ENCODE assay signal across 9 cellular contexts in genomic region chr18:58241877-58242276, GRCh38.
DNase-seq lines count a peak whose midpoint lies in the region; ATAC-seq, FAIRE-seq and TF ChIP-seq lines count a peak whose summit lies in the region.
"Had no signal": no experiment of that assay in that cellular context is flagged by ENCODE, and none has a peak within 500 bp of the region (broad histone marks: within the 10 kb centered on the region; RNA-seq: fewer than 3 reads in every experiment).

No MANE protein-coding gene starts in this region.

- no peak overlapping the region for H3K4ac ChIP-seq in neuronal stem cell (ENCODE audit: low read length)

- no peak overlapping the region for H2BK15ac ChIP-seq in neuronal stem cell (ENCODE audit: low read length)

- H3K36me3 ChIP-seq in pancreas = no peaks in the 10 kb centered on the region
- no peaks in the 10 kb centered on the region for H3K36me3 ChIP-seq in neuronal stem cell (replicated peaks in 1 of 2; ENCODE audit: control insufficient read depth in 2 of 2, insufficient read depth in 2 of 2, low read length in 2 of 2)

- DNase-seq in GM04504 (ENCODE audit: low read depth) (peak; percentile 60), NCI-H226 (peak; percentile 40), dermis blood vessel endothelial cell (peak; percentile 55), pancreas (peak in 3 of 6 donors; percentile 44 to 56 (median 53)), neuronal stem cell (ENCODE audit: low spot score) (no peak)
- no peak for DNase-seq in activated CD4-positive, alpha-beta T cell treated with anti-CD3 and anti-CD28 coated beads for 48 hours
- DNase-seq in activated CD4-positive, alpha-beta T cell treated with anti-CD3 and anti-CD28 coated beads, Interleukin-2, amount 50 U/mL, for 48 hours = no peak
- DNase-seq: activated CD4-positive, CD25-positive, alpha-beta regulatory T cell had no signal

- H3K9ac ChIP-seq in neuronal stem cell (ENCODE audit: low read depth, low read length, poor library complexity) = no peak overlapping the region

- H3K4me3 ChIP-seq in pancreas = no peak overlapping the region
- no peak overlapping the region for H3K4me3 ChIP-seq in neuronal stem cell (ENCODE audit: low read length in 2 of 2)

- WGBS in pancreas, 2 donors = 21 to 26% methylated on average over 6 of the region's 6 CpGs
- no CpG with 5 or more reads among the region's 6 CpGs for WGBS in neuronal stem cell (ENCODE audit: extremely low coverage in 2 of 2, insufficient read length in 2 of 2, insufficient replicate concordance in 1 of 2), 2 donors

- no peak overlapping the region for H4K91ac ChIP-seq in neuronal stem cell (ENCODE audit: low read depth, low read length, poor library complexity)

- no peak overlapping the region for H4K8ac ChIP-seq in neuronal stem cell (ENCODE audit: low read depth, low read length)

- H3K4me1 ChIP-seq in pancreas (peaks cover 0 to 3% (median 0%) of the 10 kb centered on the region in 3 donors), neuronal stem cell (ENCODE audit: control insufficient read depth in 2 of 2, insufficient read depth in 1 of 2, low read depth in 1 of 2, low read length in 2 of 2) (peaks cover 4 to 5% of the 10 kb centered on the region in 2 donors)

- no peak overlapping the region for H3K14ac ChIP-seq in neuronal stem cell (ENCODE audit: low read length)

- no peak for FAIRE-seq in pancreas (lab: Jason Lieb, UNC)

- no peak overlapping the region for H3K23ac ChIP-seq in neuronal stem cell (ENCODE audit: low read depth, low read length, poor library complexity)

- intact Hi-C loops in pancreas (cut with DNase I) = no loop called here

- peak overlapping the region in 1 of 4 donors; percentile 35 for H3K27ac ChIP-seq in pancreas
- no peak overlapping the region for H3K27ac ChIP-seq in neuronal stem cell (replicated peaks; ENCODE audit: low read length)

- no peak overlapping the region for H3K18ac ChIP-seq in neuronal stem cell (ENCODE audit: low read length)

- H3K27me3 ChIP-seq in pancreas = no peaks in the 10 kb centered on the region
- H3K27me3 ChIP-seq in neuronal stem cell (ENCODE audit: control insufficient read depth in 3 of 3, insufficient read depth in 3 of 3, low read depth in 1 of 3, low read length in 3 of 3) = no peaks in the 10 kb centered on the region

- no peak overlapping the region for H2BK12ac ChIP-seq in neuronal stem cell (ENCODE audit: low read length)

- H3K4me2 ChIP-seq in neuronal stem cell (ENCODE audit: insufficient read depth, low read length, poor library complexity, severe bottlenecking) = no peak overlapping the region

- TF ChIP-seq CTCF in pancreas (IDR thresholded peaks at IDR 0.05) = no peak

- H2BK120ac ChIP-seq in neuronal stem cell (ENCODE audit: low read depth, low read length) = no peak overlapping the region

- ATAC-seq in pancreas = peak; percentile 64 to 77 (median 76)
- ATAC-seq in GM18520 (IDR thresholded peaks at IDR 0.05; ENCODE audit: unreplicated experiment) = no peak

- H2BK5ac ChIP-seq in neuronal stem cell (ENCODE audit: low read length) = no peak overlapping the region

- no peak overlapping the region for H2AFZ ChIP-seq in neuronal stem cell (ENCODE audit: low read length)

- H3K9me3 ChIP-seq in pancreas (no peaks in the 10 kb centered on the region), neuronal stem cell (replicated peaks in 1 of 2; ENCODE audit: control insufficient read depth in 2 of 2, insufficient read depth in 1 of 2, low read depth in 1 of 2, low read length in 2 of 2) (no peaks in the 10 kb centered on the region)

- no peak overlapping the region for H2AK5ac ChIP-seq in neuronal stem cell (ENCODE audit: low read depth, low read length)

- no peaks in the 10 kb centered on the region for H3K79me1 ChIP-seq in neuronal stem cell (ENCODE audit: low read depth, low read length)

Comparison
In these comparisons a context has a peak if more than half of its experiments do, and no peak if none do; other contexts are left out.
1. DNase-seq: peak in GM04504 (single experiment), NCI-H226 (single experiment) and dermis blood vessel endothelial cell (single experiment); none in activated CD4-positive, alpha-beta T cell treated with anti-CD3 and anti-CD28 coated beads for 48 hours (single experiment), neuronal stem cell (single experiment) and activated CD4-positive, alpha-beta T cell treated with anti-CD3 and anti-CD28 coated beads, Interleukin-2, amount 50 U/mL, for 48 hours (0 of 2).